1 cellular context compared by ENCODE assay signal in genomic region chr2:74119912-74120825, GRCh38.
TF ChIP-seq lines count a peak whose summit lies in the region.

No MANE protein-coding gene starts in this region.

TF ChIP-seq in HepG2, 621 proteins besides CTCF, POLR2A, EP300 and RAD21 (continued from another document and continues in another):
- TF ChIP-seq ZBED4 (CRISPR knock-in tag; IDR thresholded peaks at IDR 0.05; ENCODE audit: borderline replicate concordance) (0 out of 2 replicates have a peak, but pooled peaks have one; percentile 15), RFXANK (CRISPR knock-in tag; IDR thresholded peaks at IDR 0.05) (no peak), ZEB1 (IDR thresholded peaks at IDR 0.05; ENCODE audit: insufficient replicate concordance, low read depth) (peak; percentile 52), ZNF691 (CRISPR knock-in tag; IDR thresholded peaks at IDR 0.05; ENCODE audit: borderline replicate concordance, low read depth) (peak; percentile 62; the same call in 1 of the 2 replicates), ZMYM2 (CRISPR knock-in tag; IDR thresholded peaks at IDR 0.05) (peak; percentile 91), ZNF232 (CRISPR knock-in tag; IDR thresholded peaks at IDR 0.05; ENCODE audit: borderline replicate concordance) (peak; percentile 81; the same call in 1 of the 2 replicates), HMG20A (CRISPR knock-in tag; IDR thresholded peaks at IDR 0.05; ENCODE audit: borderline replicate concordance) (no peak), ZBTB7B (CRISPR knock-in tag; IDR thresholded peaks at IDR 0.05) (peak; percentile 85), ZNF710 (CRISPR knock-in tag; IDR thresholded peaks at IDR 0.05; ENCODE audit: borderline replicate concordance) (peak; percentile 93), TGIF2 (CRISPR knock-in tag; IDR thresholded peaks at IDR 0.05) (peak; percentile 32; the same call in 1 of the 2 replicates), ZNF350 (CRISPR knock-in tag; IDR thresholded peaks at IDR 0.05; ENCODE audit: borderline replicate concordance, low read depth) (peak; percentile 99), SNRNP70 (IDR thresholded peaks at IDR 0.05; ENCODE audit: low read depth, low read length) (no peak), THYN1 (CRISPR knock-in tag; IDR thresholded peaks at IDR 0.05; ENCODE audit: borderline replicate concordance, low read depth) (0 out of 2 replicates have a peak, but pooled peaks have one; percentile 79), BHLHE40 (IDR thresholded peaks at IDR 0.05; ENCODE audit: low read length) (0 out of 2 replicates have a peak, but pooled peaks have one; percentile 30), TFE3 (CRISPR knock-in tag; IDR thresholded peaks at IDR 0.05) (peak; percentile 79), ZNF441 (CRISPR knock-in tag; IDR thresholded peaks at IDR 0.05; ENCODE audit: borderline replicate concordance) (peak; percentile 90), HNRNPL (IDR thresholded peaks at IDR 0.05; ENCODE audit: low read depth, low read length) (0 out of 2 replicates have a peak, but pooled peaks have one; percentile 72), ZNF607 (CRISPR knock-in tag; IDR thresholded peaks at IDR 0.05; ENCODE audit: borderline replicate concordance) (peak; percentile 97), SP2 (CRISPR knock-in tag; IDR thresholded peaks at IDR 0.05) (peak; percentile 68), PATZ1 (CRISPR knock-in tag; IDR thresholded peaks at IDR 0.05) (peak; percentile 54), KMT2A (CRISPR knock-in tag; IDR thresholded peaks at IDR 0.05) (peak; percentile 83), MAFF (IDR thresholded peaks at IDR 0.05; ENCODE audit: low read depth, low read length) (no peak), GLMP (CRISPR knock-in tag; IDR thresholded peaks at IDR 0.05; ENCODE audit: borderline replicate concordance) (no peak), MAZ (IDR thresholded peaks at IDR 0.05; ENCODE audit: borderline replicate concordance, low read depth, low read length) (no peak), MAZ (CRISPR knock-in tag; IDR thresholded peaks at IDR 0.05; ENCODE audit: low read depth) (no peak), HOXD1 (CRISPR knock-in tag; IDR thresholded peaks at IDR 0.05) (no peak; the same call in 1 of the 2 replicates), ATM (IDR thresholded peaks at IDR 0.05; ENCODE audit: borderline replicate concordance) (no peak), SAFB2 (CRISPR knock-in tag; IDR thresholded peaks at IDR 0.05; ENCODE audit: borderline replicate concordance, low read depth) (no peak; the same call in 1 of the 2 replicates), ZNF282 (IDR thresholded peaks at IDR 0.05; ENCODE audit: partially characterized antibody) (no peak), ZNF33B (CRISPR knock-in tag; IDR thresholded peaks at IDR 0.05) (no peak; the same call in 1 of the 2 replicates), CERS6 (CRISPR knock-in tag; IDR thresholded peaks at IDR 0.05) (no peak), ZNF230 (CRISPR knock-in tag; IDR thresholded peaks at IDR 0.05) (peak; percentile 64; the same call in 1 of the 2 replicates), ZNF468 (CRISPR knock-in tag; IDR thresholded peaks at IDR 0.05) (0 out of 2 replicates have a peak, but pooled peaks have one; percentile 50), NR2C2 (CRISPR knock-in tag; IDR thresholded peaks at IDR 0.05; ENCODE audit: borderline replicate concordance) (peak; percentile 86), REST (IDR thresholded peaks at IDR 0.05; ENCODE audit: borderline replicate concordance in 1 of 2, low read depth in 1 of 2, low read length in 2 of 2) (peak in 1 of 2 experiments; percentile 74; a peak in 2 of 4 replicates), STAT5B (CRISPR knock-in tag; IDR thresholded peaks at IDR 0.05) (peak; percentile 87), ZBTB33 (CRISPR knock-in tag; IDR thresholded peaks at IDR 0.05) (peak; percentile 40; the same call in 1 of the 2 replicates), ZZZ3 (CRISPR knock-in tag; IDR thresholded peaks at IDR 0.05; ENCODE audit: borderline replicate concordance) (peak; percentile 76; the same call in 1 of the 2 replicates), ZNF354B (CRISPR knock-in tag; IDR thresholded peaks at IDR 0.05) (peak; percentile 86; the same call in 1 of the 2 replicates), SETDB1 (CRISPR knock-in tag; IDR thresholded peaks at IDR 0.05; ENCODE audit: borderline replicate concordance) (peak; percentile 99), PHF8 (CRISPR knock-in tag; IDR thresholded peaks at IDR 0.05) (peak; percentile 95), FLYWCH1 (CRISPR knock-in tag; IDR thresholded peaks at IDR 0.05) (no peak), SRSF1 (optimal IDR thresholded peaks at IDR 0.05; ENCODE audit: low read depth, low read length) (peak; percentile 98)
